ENCODE assay signal across 10 cellular contexts in genomic region chr11:67273260-67273990, GRCh38. TPM values are rescaled to one million over a fixed set of nuclear protein-coding genes. Genes with fewer than 3 reads are reported as not detected.
DNase-seq lines count a peak whose midpoint lies in the region; ATAC-seq and TF ChIP-seq lines count a peak whose summit lies in the region.
"Had no signal": no experiment of that assay in that cellular context is flagged by ENCODE, and none has a peak within 500 bp of the region (broad histone marks: within the 10 kb centered on the region; RNA-seq: fewer than 3 reads in every experiment).

No MANE protein-coding gene starts in this region.

- peak overlapping the region; percentile 52 to 74 for H3K27ac ChIP-seq in testis
- H3K27ac ChIP-seq in SJCRH30: no peak overlapping the region

- H3K4me3 Mint-ChIP-seq in activated CD4-positive, alpha-beta T cell treated with anti-CD3 and anti-CD28 coated beads for 36 hours: peak overlapping the region; percentile 98
- H3K4me3 Mint-ChIP-seq in activated T-helper 17 cell treated with anti-CD3 and anti-CD28 coated beads, Interleukin-2, amount 50 U/mL, for 72 hours: peak overlapping the region; percentile 99
- peak overlapping the region; percentile 66 to 98 (median 98) for H3K4me3 Mint-ChIP-seq in immature natural killer cell
- H3K4me3 Mint-ChIP-seq: mesothelial cell of epicardium had no signal

- H3K27me3 Mint-ChIP-seq in activated CD4-positive, alpha-beta T cell treated with anti-CD3 and anti-CD28 coated beads for 36 hours: no peaks in the 10 kb centered on the region
- H3K27me3 Mint-ChIP-seq in activated T-helper 17 cell treated with anti-CD3 and anti-CD28 coated beads, Interleukin-2, amount 50 U/mL, for 72 hours: no peaks in the 10 kb centered on the region
- peaks cover 21 to 61% (median 30%) of the 10 kb centered on the region in 3 donors for H3K27me3 Mint-ChIP-seq in immature natural killer cell (ENCODE audit: low read depth in 3 of 3)

- POLR2A ChIA-PET in activated CD4-positive, alpha-beta T cell treated with anti-CD3 and anti-CD28 coated beads for 36 hours (lab: Charles Lee): no interaction called here

- H3K4me3 ChIP-seq in testis (no peak overlapping the region), SJCRH30 (no peak overlapping the region)

- intact Hi-C loops in activated CD4-positive, alpha-beta T cell treated with anti-CD3 and anti-CD28 coated beads for 36 hours (cut with DNase I, micrococcal nuclease): loop anchor here in 1 of 2 experiments (5.0 kb wide), 2 partner anchors 129 to 214 kb away; partner anchors contain the start of genes PPP1CA and TBC1D10C
- intact Hi-C loops in testis (cut with DNase I; ENCODE audit: low total_unique reads): no loop called here

- H3K27me3 ChIP-seq in testis (no peaks in the 10 kb centered on the region), SJCRH30 (no peaks in the 10 kb centered on the region)

- H3K27ac Mint-ChIP-seq in activated CD4-positive, alpha-beta T cell treated with anti-CD3 and anti-CD28 coated beads for 36 hours: peak overlapping the region; percentile 99
- peak overlapping the region; percentile 56 for H3K27ac Mint-ChIP-seq in activated T-helper 17 cell treated with anti-CD3 and anti-CD28 coated beads, Interleukin-2, amount 50 U/mL, for 72 hours
- peak overlapping the region; percentile 96 to 99 (median 98) for H3K27ac Mint-ChIP-seq in immature natural killer cell
- H3K27ac Mint-ChIP-seq: mesothelial cell of epicardium had no signal

- peaks cover 90% of the 10 kb centered on the region for H3K4me1 Mint-ChIP-seq in activated CD4-positive, alpha-beta T cell treated with anti-CD3 and anti-CD28 coated beads for 36 hours
- peaks cover 34% of the 10 kb centered on the region for H3K4me1 Mint-ChIP-seq in activated T-helper 17 cell treated with anti-CD3 and anti-CD28 coated beads, Interleukin-2, amount 50 U/mL, for 72 hours
- peaks cover 93 to 98% of the 10 kb centered on the region in 2 donors for H3K4me1 Mint-ChIP-seq in immature natural killer cell

- no peak for TF ChIP-seq POLR2A in testis (IDR thresholded peaks at IDR 0.05)

- H3K4me1 ChIP-seq in testis (peaks cover 95% of the 10 kb centered on the region), SJCRH30 (peaks cover 23% of the 10 kb centered on the region)

- no peaks in the 10 kb centered on the region for H3K9me3 Mint-ChIP-seq in activated CD4-positive, alpha-beta T cell treated with anti-CD3 and anti-CD28 coated beads for 36 hours (ENCODE audit: low read depth)
- H3K9me3 Mint-ChIP-seq in activated T-helper 17 cell treated with anti-CD3 and anti-CD28 coated beads, Interleukin-2, amount 50 U/mL, for 72 hours: no peaks in the 10 kb centered on the region
- no peaks in the 10 kb centered on the region for H3K9me3 Mint-ChIP-seq in immature natural killer cell
- H3K9me3 Mint-ChIP-seq: mesothelial cell of epicardium had no signal

- CTCF ChIA-PET in activated CD4-positive, alpha-beta T cell treated with anti-CD3 and anti-CD28 coated beads for 36 hours (lab: Charles Lee): interaction anchor here (0.6 to 2.5 kb wide), 5 partner anchors 9 to 109 kb away, joined by 3 to 10 read pairs (median 5); no protein-coding TSS in a partner anchor

- no peak for ATAC-seq in activated CD4-positive, alpha-beta T cell treated with anti-CD3 and anti-CD28 coated beads for 36 hours
- no peak for ATAC-seq in activated T-helper 17 cell treated with anti-CD3 and anti-CD28 coated beads, Interleukin-2, amount 50 U/mL, for 72 hours (replicated peaks)
- no peak for ATAC-seq in GM19452 (IDR thresholded peaks at IDR 0.05; ENCODE audit: unreplicated experiment)

- H3K9me3 ChIP-seq in testis (no peaks in the 10 kb centered on the region), SJCRH30 (replicated peaks) (no peaks in the 10 kb centered on the region)

- H3K36me3 Mint-ChIP-seq in activated CD4-positive, alpha-beta T cell treated with anti-CD3 and anti-CD28 coated beads for 36 hours (ENCODE audit: low read depth): peaks cover 69% of the 10 kb centered on the region
- H3K36me3 Mint-ChIP-seq in activated T-helper 17 cell treated with anti-CD3 and anti-CD28 coated beads, Interleukin-2, amount 50 U/mL, for 72 hours (ENCODE audit: low read depth): peaks cover 88% of the 10 kb centered on the region
- peaks cover 0 to 10% (median 4%) of the 10 kb centered on the region in 3 donors for H3K36me3 Mint-ChIP-seq in immature natural killer cell
- H3K36me3 Mint-ChIP-seq: mesothelial cell of epicardium had no signal

- peak; percentile 18 for DNase-seq in activated CD4-positive, alpha-beta T cell treated with anti-CD3 and anti-CD28 coated beads for 36 hours
- no peak for DNase-seq in activated CD4-positive, alpha-beta T cell treated with anti-CD3 and anti-CD28 coated beads for 4 hours
- DNase-seq in immature natural killer cell (no peak), testis (no peak), glomerular visceral epithelial cell (ENCODE audit: extremely low spot score) (no peak), SJCRH30 (no peak)
- DNase-seq: effector CD8-positive, alpha-beta T cell had no signal

- H3K36me3 ChIP-seq in testis (ENCODE audit: low read depth, missing control alignments): no peaks in the 10 kb centered on the region
- H3K36me3 ChIP-seq in SJCRH30: peaks cover 1% of the 10 kb centered on the region

- 33 to 50% methylated on average over 12 to 14 of the region's 14 CpGs for WGBS in testis, 2 donors

- no peak for TF ChIP-seq CTCF in testis (IDR thresholded peaks at IDR 0.05)

RNA-seq across cellular contexts. Expression of gene GRK2, which starts 7.2 kb away (rescaled TPM):
- 100 to 1,000 TPM; 202 to 241 TPM for total RNA-seq in activated CD4-positive, alpha-beta T cell treated with anti-CD3 and anti-CD28 coated beads for 36 hours
- total RNA-seq in activated T-helper 17 cell treated with anti-CD3 and anti-CD28 coated beads, Interleukin-2, amount 50 U/mL, for 72 hours: 100 to 1,000 TPM; 197 to 265 TPM
- 10 to 100 TPM; 15.2 to 25.9 (median 22.9) TPM for polyA plus RNA-seq in immature natural killer cell
- 10 to 100 TPM; 64.3 to 87.6 TPM for total RNA-seq in testis
- polyA plus RNA-seq in testis (ENCODE audit: insufficient read depth, low read depth, low replicate concordance): 45.6 TPM
- total RNA-seq in SJCRH30 (2014; rRNA removed; shearing (Covaris generic)): 45.2 and 49.7 TPM in 2 replicates

RNA-seq across cellular contexts. Expression of gene ANKRD13D, which starts 15.7 kb away (rescaled TPM):
- 10 to 100 TPM; 44.9 to 69.5 TPM for total RNA-seq in activated CD4-positive, alpha-beta T cell treated with anti-CD3 and anti-CD28 coated beads for 36 hours
- 100 to 1,000 TPM; 102 to 137 TPM for total RNA-seq in activated T-helper 17 cell treated with anti-CD3 and anti-CD28 coated beads, Interleukin-2, amount 50 U/mL, for 72 hours
- 10 to 100 TPM; 12.4 to 26.7 (median 14.2) TPM for polyA plus RNA-seq in immature natural killer cell
- 10 to 100 TPM; 66.2 to 73.3 TPM for total RNA-seq in testis
- polyA plus RNA-seq in testis (ENCODE audit: insufficient read depth, low read depth, low replicate concordance): 32.8 TPM
- 15.3 and 19.9 TPM in 2 replicates for total RNA-seq in SJCRH30 (2014; rRNA removed; shearing (Covaris generic))

RNA-seq across cellular contexts. Expression of gene SSH3, which starts 29.9 kb away (rescaled TPM):
- total RNA-seq in activated CD4-positive, alpha-beta T cell treated with anti-CD3 and anti-CD28 coated beads for 36 hours: 10 to 100 TPM in 1 of 2 experiments, 1 to 10 TPM in 1; 6.0 to 11.1 TPM
- total RNA-seq in activated T-helper 17 cell treated with anti-CD3 and anti-CD28 coated beads, Interleukin-2, amount 50 U/mL, for 72 hours: 10 to 100 TPM; 15.8 to 22.0 TPM
- polyA plus RNA-seq in immature natural killer cell (1 to 10 TPM; 1.1 to 4.8 (median 2.3) TPM), testis (ENCODE audit: insufficient read depth, low read depth, low replicate concordance) (8.6 TPM)
- 1 to 10 TPM; 6.9 to 9.8 TPM for total RNA-seq in testis
- 2.5 TPM in 2 replicates for total RNA-seq in SJCRH30 (2014; rRNA removed; shearing (Covaris generic))
